ENCODE assay signal across 33 cellular contexts in the genomic region with DNA sequence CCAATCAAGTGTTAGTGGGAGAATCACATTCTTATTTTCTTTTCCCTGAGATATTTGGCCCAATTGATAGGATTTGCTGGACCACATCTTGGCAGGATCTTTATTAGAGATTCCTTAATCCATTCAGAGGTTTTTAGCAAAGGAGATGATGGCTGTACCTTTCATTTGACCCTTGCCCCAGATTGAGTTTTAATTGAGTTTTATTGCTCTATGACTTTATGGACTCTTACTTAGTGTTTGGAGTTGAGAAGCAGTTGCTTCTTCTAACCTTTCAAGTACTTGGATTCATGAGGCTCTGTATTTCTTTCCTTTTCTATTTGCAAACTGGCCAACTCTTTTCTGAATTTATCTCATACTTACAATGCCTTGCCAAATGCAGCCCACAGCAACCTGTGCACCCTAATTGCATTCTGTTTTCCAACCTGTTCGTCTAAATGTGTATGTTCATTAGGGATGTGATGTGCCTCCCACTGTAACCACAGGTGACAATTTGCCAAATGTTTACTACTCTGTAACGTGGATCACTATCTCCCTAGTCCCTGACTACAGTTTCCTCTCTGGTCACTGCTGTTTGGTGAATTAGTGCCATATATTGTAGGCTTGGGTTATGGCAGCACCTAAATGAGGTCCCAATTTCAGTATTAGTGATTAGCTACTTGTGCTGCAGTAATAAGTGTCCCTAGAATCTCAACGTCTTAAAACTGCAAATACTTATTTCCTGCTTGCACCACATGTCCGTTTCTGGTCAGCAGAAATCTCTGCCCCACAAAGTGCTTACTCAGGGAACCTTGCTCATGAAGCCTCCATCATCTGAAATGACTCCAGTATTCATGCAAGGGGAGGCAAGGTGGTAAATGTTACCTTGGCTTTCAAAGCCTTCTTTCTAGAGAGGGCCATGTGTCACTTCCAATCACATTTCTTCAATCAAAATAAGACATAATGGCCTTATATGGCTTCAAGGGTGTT.
"Had no signal": no experiment of that assay in that cellular context is flagged by ENCODE, and none has a peak within 500 bp of the region (broad histone marks: within the 10 kb centered on the region; RNA-seq: fewer than 3 reads in every experiment).

No MANE protein-coding gene starts in this region.

- H3K27ac ChIP-seq: brain microvascular endothelial cell, PC-9, SJSA1 had no signal

- H3K9me3 ChIP-seq: SJSA1, SK-N-SH had no signal

- H3K4me1 ChIP-seq: SJSA1 had no signal

- H3K27me3 ChIP-seq: brain microvascular endothelial cell, MG63, SJSA1 had no signal

- DNase-seq: activated CD4-positive, alpha-beta T cell treated with anti-CD3 and anti-CD28 coated beads, Interleukin-2, amount 10 ng/mL, durations not matched to agents 24 days and 14 days; activated CD4-positive, alpha-beta T cell treated with anti-CD3 and anti-CD28 coated beads, Interleukin-2, amount 50 U/mL, for 4 hours; activated CD8-positive, alpha-beta T cell treated with anti-CD3 and anti-CD28 coated beads for 36 hours; activated effector memory CD4-positive, alpha-beta T cell treated with anti-CD3 and anti-CD28 coated beads, Interleukin-2, amount 50 U/mL, for 16 hours; activated naive CD4-positive, alpha-beta T cell; activated naive CD4-positive, alpha-beta T cell treated with anti-CD3 and anti-CD28 coated beads, Interleukin-2, amount 50 U/mL, for 16 hours; activated naive CD8-positive, alpha-beta T cell treated with anti-CD3 and anti-CD28 coated beads for 36 hours; activated T-cell treated with anti-CD3 and anti-CD28 coated beads, Interleukin-2, amount 50 U/mL, for 1 hour; activated T-cell treated with anti-CD3 and anti-CD28 coated beads, Interleukin-2, amount 50 U/mL, for 72 hours; amniotic stem cell; aorta; brain microvascular endothelial cell; central memory CD4-positive, alpha-beta T cell; Kasumi-1; KBM-7; MG63; MV-4-11; NCI-H1092; NCI-H1436 treated with DMSO at 0.1 percent for 48 hours; NCI-H187; NCI-H2029 treated with DMSO at 0.1 percent for 48 hours; NCI-H2107; NCI-H2171; NCI-H510A; NCI-H526; NCI-H748 treated with DMSO at 0.1 percent for 48 hours; NK-92 treated with Interleukin-12 subunit alpha and Interleukin-12 subunit beta, amount 100 ng/mL, for 24 hours; PC-9; Right ventricle myocardium superior; SK-N-SH had no signal

- FAIRE-seq: RCC 7860, TTC549 had no signal

- H3K36me3 ChIP-seq: brain microvascular endothelial cell, MG63, SJSA1 had no signal

- H3K4me3 ChIP-seq: MG63, PC-9, SJSA1 had no signal
